15 cellular contexts compared by ENCODE assay signal in genomic region chr3:179801831-179802230, GRCh38.
"Had no signal": no experiment of that assay in that cellular context is flagged by ENCODE, and none has a peak within 500 bp of the region (broad histone marks: within the 10 kb centered on the region; RNA-seq: fewer than 3 reads in every experiment).

No MANE protein-coding gene starts in this region.

- H3K4me3 Mint-ChIP-seq: activated T-helper 17 cell treated with anti-CD3 and anti-CD28 coated beads, Interleukin-2, amount 50 U/mL, for 72 hours; stimulated activated naive CD8-positive, alpha-beta T cell treated with anti-CD3 and anti-CD28 coated beads, Interleukin-15, Interleukin-2, amounts not matched to agents 100 ng/mL and 50 ng/mL, for 24 hours had no signal

- H3K9me3 Mint-ChIP-seq: activated T-helper 17 cell treated with anti-CD3 and anti-CD28 coated beads, Interleukin-2, amount 50 U/mL, for 72 hours; stimulated activated naive CD8-positive, alpha-beta T cell treated with anti-CD3 and anti-CD28 coated beads, Interleukin-15, Interleukin-2, amounts not matched to agents 100 ng/mL and 50 ng/mL, for 24 hours had no signal

- H3K9me3 ChIP-seq: ascending aorta, esophagus muscularis mucosa, prostate gland, suprapubic skin had no signal

- H3K27ac ChIP-seq: ascending aorta, cardiac muscle cell, esophagus muscularis mucosa, foreskin keratinocyte, prostate gland, suprapubic skin had no signal

- H3K4me1 ChIP-seq: ascending aorta, esophagus muscularis mucosa, foreskin keratinocyte, prostate gland, suprapubic skin had no signal

- H3K27ac Mint-ChIP-seq: activated T-helper 17 cell treated with anti-CD3 and anti-CD28 coated beads, Interleukin-2, amount 50 U/mL, for 72 hours; stimulated activated naive CD8-positive, alpha-beta T cell treated with anti-CD3 and anti-CD28 coated beads, Interleukin-15, Interleukin-2, amounts not matched to agents 100 ng/mL and 50 ng/mL, for 24 hours had no signal

- DNase-seq: activated naive CD4-positive, alpha-beta T cell treated with Interleukin-2 at 50 U/mL for 16 hours; activated T-cell treated with anti-CD3 and anti-CD28 coated beads for 4 hours; right cardiac atrium; T-helper 9 cell had no signal

- H3K4me3 ChIP-seq: ascending aorta, cardiac muscle cell, esophagus muscularis mucosa, prostate gland, suprapubic skin had no signal

- ATAC-seq: activated CD4-positive, CD25-positive, alpha-beta regulatory T cell treated with anti-CD3 and anti-CD28 coated beads, Interleukin-2, amount 50 U/mL, for 24 hours; activated T-helper 17 cell treated with anti-CD3 and anti-CD28 coated beads, Interleukin-2, amount 50 U/mL, for 72 hours; right cardiac atrium had no signal

- H3K27me3 ChIP-seq: ascending aorta, cardiac muscle cell, esophagus muscularis mucosa, foreskin keratinocyte, suprapubic skin had no signal

- H3K36me3 ChIP-seq: ascending aorta, cardiac muscle cell, esophagus muscularis mucosa, prostate gland, suprapubic skin had no signal

- H3K4me1 Mint-ChIP-seq: activated T-helper 17 cell treated with anti-CD3 and anti-CD28 coated beads, Interleukin-2, amount 50 U/mL, for 72 hours had no signal

- FAIRE-seq: colon, endometrium had no signal
